In genomic region chr11:29310016-29310415, GRCh38 we compare ENCODE assay signal across 15 cellular contexts.
DNase-seq lines count a peak whose midpoint lies in the region; TF ChIP-seq lines count a peak whose summit lies in the region.
"Had no signal": no experiment of that assay in that cellular context is flagged by ENCODE, and none has a peak within 500 bp of the region (broad histone marks: within the 10 kb centered on the region; RNA-seq: fewer than 3 reads in every experiment).

No MANE protein-coding gene starts in this region.

- H3K27me3 ChIP-seq in mammary epithelial cell (ENCODE audit: insufficient read depth, low read length): no peaks in the 10 kb centered on the region
- H3K27me3 ChIP-seq in effector memory CD4-positive, alpha-beta T cell (replicated peaks; ENCODE audit: control insufficient read depth, insufficient read depth, low read length, poor library complexity, severe bottlenecking): no peaks in the 10 kb centered on the region

- no peak overlapping the region for H3K4me2 ChIP-seq in mammary epithelial cell (ENCODE audit: insufficient read depth, low read depth, low read length)

- H3K27me3 Mint-ChIP-seq in activated CD4-positive, alpha-beta T cell treated with anti-CD3 and anti-CD28 coated beads, Interleukin-2, amount 10 ng/mL, durations not matched to agents 24 days and 14 days: no peaks in the 10 kb centered on the region

- H4K20me1 ChIP-seq in mammary epithelial cell (ENCODE audit: insufficient read depth, low read length): no peaks in the 10 kb centered on the region

- no peaks in the 10 kb centered on the region for H3K36me3 ChIP-seq in mammary epithelial cell (ENCODE audit: insufficient read depth, low read length)
- no peaks in the 10 kb centered on the region for H3K36me3 ChIP-seq in effector memory CD4-positive, alpha-beta T cell (ENCODE audit: control insufficient read depth, insufficient read depth, low read length)

- no peak overlapping the region for H3K9ac ChIP-seq in mammary epithelial cell (ENCODE audit: insufficient read depth, low read length)

- H3K36me3 Mint-ChIP-seq in activated CD4-positive, alpha-beta T cell treated with anti-CD3 and anti-CD28 coated beads, Interleukin-2, amount 10 ng/mL, durations not matched to agents 24 days and 14 days (ENCODE audit: low read depth): no peaks in the 10 kb centered on the region

- no peak overlapping the region for H2AFZ ChIP-seq in mammary epithelial cell (ENCODE audit: low read depth, low read length)

- intact Hi-C loops in mammary epithelial cell (cut with micrococcal nuclease): no loop called here
- intact Hi-C loops in activated CD4-positive, alpha-beta T cell treated with anti-CD3 and anti-CD28 coated beads, Interleukin-2, amount 10 ng/mL, durations not matched to agents 24 days and 14 days (cut with micrococcal nuclease): no loop called here

- peak overlapping the region; percentile 4 for H3K27ac ChIP-seq in mammary epithelial cell (ENCODE audit: insufficient read depth, low read depth, low read length)
- H3K27ac ChIP-seq in effector memory CD4-positive, alpha-beta T cell (ENCODE audit: insufficient read depth, low read length, poor library complexity, severe bottlenecking): no peak overlapping the region

- no peak overlapping the region for H3K4me3 ChIP-seq in mammary epithelial cell (replicated peaks in 1 of 3; ENCODE audit: insufficient read depth in 1 of 3, low read depth in 2 of 3, low read length in 3 of 3)
- H3K4me3 ChIP-seq in effector memory CD4-positive, alpha-beta T cell (ENCODE audit: insufficient read depth, low read depth, low read length, poor library complexity, severe bottlenecking): no peak overlapping the region

- no peak for TF ChIP-seq CTCF in mammary epithelial cell (conservative IDR thresholded peaks at IDR 0.05 in 1 of 2, IDR thresholded peaks at IDR 0.05 in 1 of 2; ENCODE audit: extremely low read depth in 1 of 2, insufficient read depth in 1 of 2, low read depth in 1 of 2, low read length in 2 of 2)

- H3K4me3 Mint-ChIP-seq in activated CD4-positive, alpha-beta T cell treated with anti-CD3 and anti-CD28 coated beads, Interleukin-2, amount 10 ng/mL, durations not matched to agents 24 days and 14 days: no peak overlapping the region

- H3K4me1 ChIP-seq in mammary epithelial cell (ENCODE audit: insufficient read depth, low read length): peaks cover 36% of the 10 kb centered on the region
- no peaks in the 10 kb centered on the region for H3K4me1 ChIP-seq in effector memory CD4-positive, alpha-beta T cell (ENCODE audit: control insufficient read depth, insufficient read depth, low read length, poor library complexity, severe bottlenecking)

- H3K79me2 ChIP-seq in mammary epithelial cell (ENCODE audit: insufficient read depth, low read length): no peaks in the 10 kb centered on the region

- no TSS peak for BruUV-seq in mammary epithelial cell (replicated peaks; lab: Mats Ljungman, UMichigan)

- peaks cover 3% of the 10 kb centered on the region for H3K9me3 Mint-ChIP-seq in activated CD4-positive, alpha-beta T cell treated with anti-CD3 and anti-CD28 coated beads, Interleukin-2, amount 10 ng/mL, durations not matched to agents 24 days and 14 days

- H3K27ac Mint-ChIP-seq in activated CD4-positive, alpha-beta T cell treated with anti-CD3 and anti-CD28 coated beads, Interleukin-2, amount 10 ng/mL, durations not matched to agents 24 days and 14 days: no peak overlapping the region

- DNase-seq in AG08395 (ENCODE audit: low spot score) (peak; percentile 53), LHCN-M2 (ENCODE audit: low read depth) (peak; percentile 89), mammary epithelial cell (peak; percentile 72), kidney glomerular epithelial cell (lab: John Stamatoyannopoulos, UW) (peak; percentile 78), anterior cingulate cortex (lab: John Stamatoyannopoulos, UW) (no peak)
- DNase-seq in effector memory CD4-positive, alpha-beta T cell: no peak
- DNase-seq in stimulated activated CD4-positive, alpha-beta T cell treated with anti-CD3 and anti-CD28 coated beads, Interleukin-15, amount 100 ng/mL, for 24 hours: no peak
- no peak for DNase-seq in activated CD4-positive, alpha-beta T cell treated with anti-CD3 and anti-CD28 coated beads, Interleukin-2, amount 10 ng/mL, durations not matched to agents 24 days and 14 days
- DNase-seq: activated CD4-positive, CD25-positive, alpha-beta regulatory T cell; activated CD8-positive, alpha-beta memory T cell treated with anti-CD3 and anti-CD28 coated beads, Interleukin-2, amount 50 U/mL, for 4 hours; activated naive CD4-positive, alpha-beta T cell treated with anti-CD3 and anti-CD28 coated beads, Interleukin-2, amount 50 U/mL, for 16 hours; DMS153; KBM-7; NCI-H1436; NCI-H446 had no signal

- H3K4me1 Mint-ChIP-seq in activated CD4-positive, alpha-beta T cell treated with anti-CD3 and anti-CD28 coated beads, Interleukin-2, amount 10 ng/mL, durations not matched to agents 24 days and 14 days: no peaks in the 10 kb centered on the region

- H3K9me3 ChIP-seq in mammary epithelial cell (replicated peaks; ENCODE audit: insufficient read depth, low read length): no peaks in the 10 kb centered on the region
- H3K9me3 ChIP-seq in effector memory CD4-positive, alpha-beta T cell (ENCODE audit: control insufficient read depth, low read length): no peaks in the 10 kb centered on the region

- dilution Hi-C loops in mammary epithelial cell (cut with HindIII; ENCODE audit: low sequenced_read_pairs): no loop called here

- CTCF ChIA-PET in mammary epithelial cell (lab: Charles Lee; ENCODE audit: low non-redundant PET): no interaction called here

- WGBS in mammary epithelial cell (ENCODE audit: low coverage, missing lambda C conversion rate): 34% methylated on average over 2 of the region's 2 CpGs

- in situ Hi-C loops in mammary epithelial cell (cut with MboI; ENCODE audit: low sequenced_read_pairs in 2 of 2): no loop called here

Comparison
In these comparisons a context has a peak if more than half of its experiments do, and no peak if none do; other contexts are left out.
1. DNase-seq: peak in AG08395 (single experiment), LHCN-M2 (single experiment), mammary epithelial cell (single experiment) and kidney glomerular epithelial cell (single experiment); none in effector memory CD4-positive, alpha-beta T cell (0 of 3), stimulated activated CD4-positive, alpha-beta T cell treated with anti-CD3 and anti-CD28 coated beads, Interleukin-15, amount 100 ng/mL, for 24 hours (single experiment), activated CD4-positive, alpha-beta T cell treated with anti-CD3 and anti-CD28 coated beads, Interleukin-2, amount 10 ng/mL, durations not matched to agents 24 days and 14 days (single experiment) and anterior cingulate cortex (0 of 58).